ENCODE assay signal across 15 cellular contexts in the genomic region with DNA sequence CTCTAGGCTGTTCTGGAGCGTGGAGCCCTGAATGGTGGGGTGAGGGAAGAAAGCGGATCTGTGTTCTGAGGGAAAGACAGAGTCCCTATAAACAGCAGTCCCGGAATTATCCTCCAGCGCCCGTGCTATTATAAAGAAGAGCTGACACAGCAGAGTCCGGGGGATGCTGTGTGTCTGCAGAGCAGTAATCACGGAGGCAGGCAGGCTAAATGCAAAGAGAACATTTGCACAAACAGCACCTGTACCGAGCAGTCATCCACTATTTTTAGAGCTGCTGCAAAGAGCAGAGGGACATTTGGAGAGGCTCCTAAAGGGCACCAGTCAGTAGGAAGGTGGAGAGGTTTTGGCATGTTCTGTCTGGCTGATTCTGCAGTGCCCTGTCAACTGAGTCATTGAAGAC.
DNase-seq lines count a peak whose midpoint lies in the region; ATAC-seq and TF ChIP-seq lines count a peak whose summit lies in the region.
"Had no signal": no experiment of that assay in that cellular context is flagged by ENCODE, and none has a peak within 500 bp of the region (broad histone marks: within the 10 kb centered on the region; RNA-seq: fewer than 3 reads in every experiment).

No MANE protein-coding gene starts in this region.

- peak overlapping the region; percentile 6 for H3K4me2 ChIP-seq in osteoblast (ENCODE audit: insufficient read depth, low read length)

- no peaks in the 10 kb centered on the region for H3K9me3 ChIP-seq in cardiac muscle cell (ENCODE audit: low read depth)
- H3K9me3 ChIP-seq in osteoblast (ENCODE audit: low read depth, low read length): no peaks in the 10 kb centered on the region
- H3K9me3 ChIP-seq: lower lobe of right lung, MG63, upper lobe of right lung had no signal

- H3K4me3 Mint-ChIP-seq in natural killer cell (no peak overlapping the region), WTC11 (no peak overlapping the region)
- H3K4me3 Mint-ChIP-seq: natural killer cell treated with Interleukin-12 subunit alpha and Interleukin-12 subunit beta and Interleukin-15 and Interleukin-18, amount 100 ng/mL, for 72 hours; stimulated activated memory B cell treated with anti-CD40 and anti-IgM and Interleukin-4, amounts not matched to agents 10 μg/mL and 1 μg/mL and 100 μg/mL, for 72 hours had no signal

- H3K27ac Mint-ChIP-seq in natural killer cell (no peak overlapping the region), WTC11 (no peak overlapping the region)
- H3K27ac Mint-ChIP-seq: natural killer cell treated with Interleukin-12 subunit alpha and Interleukin-12 subunit beta and Interleukin-15 and Interleukin-18, amount 100 ng/mL, for 72 hours; stimulated activated memory B cell treated with anti-CD40 and anti-IgM and Interleukin-4, amounts not matched to agents 10 μg/mL and 1 μg/mL and 100 μg/mL, for 72 hours had no signal

- intact Hi-C loops in natural killer cell (cut with micrococcal nuclease): no loop called here

- H3K27me3 Mint-ChIP-seq in natural killer cell (ENCODE audit: low read depth in 2 of 2) (peaks cover 13% of the 10 kb centered on the region in 2 donors), WTC11 (ENCODE audit: low read depth) (no peaks in the 10 kb centered on the region; the same call in 1 of the 2 replicates)

- DNase-seq in DMS153 treated with DMSO at 0.1 percent for 48 hours (lab: John Stamatoyannopoulos, UW; ENCODE audit: unreplicated experiment): peak; percentile 67
- peak; percentile 25 for DNase-seq in NCI-H748 treated with DMSO at 0.1 percent for 48 hours (lab: John Stamatoyannopoulos, UW)
- DNase-seq in cardiac muscle cell (ENCODE audit: low read depth in 1 of 2, low spot score in 1 of 2): peak in 1 of 2 donors; percentile 40
- DNase-seq in osteoblast (ENCODE audit: insufficient read length, low spot score, missing footprints): no peak
- DNase-seq in natural killer cell: no peak
- DNase-seq in WTC11 (ENCODE audit: low spot score): no peak
- DNase-seq in NCI-H1048 (lab: John Stamatoyannopoulos, UW): no peak
- DNase-seq: activated effector memory CD4-positive, alpha-beta T cell treated with Interleukin-2 at 50 U/mL for 16 hours; lower lobe of right lung; MG63; upper lobe of right lung had no signal

- no peak for ATAC-seq in natural killer cell
- ATAC-seq in WTC11: no peak
- ATAC-seq in HG02840 (IDR thresholded peaks at IDR 0.05; ENCODE audit: low FRiP score, unreplicated experiment): no peak
- ATAC-seq: lower lobe of right lung; natural killer cell treated with Interleukin-12 subunit alpha and Interleukin-12 subunit beta and Interleukin-15 and Interleukin-18, amount 100 ng/mL, for 72 hours; Panc1; stimulated activated memory B cell treated with anti-CD40 and anti-IgM and Interleukin-4, amounts not matched to agents 10 μg/mL and 1 μg/mL and 100 μg/mL, for 72 hours; upper lobe of right lung had no signal

- CTCF ChIA-PET in WTC11 (lab: Charles Lee): no interaction called here

- H3K27me3 ChIP-seq in cardiac muscle cell (no peaks in the 10 kb centered on the region), osteoblast (ENCODE audit: insufficient read depth, low read length) (no peaks in the 10 kb centered on the region)
- H3K27me3 ChIP-seq: upper lobe of right lung had no signal

- POLR2A ChIA-PET in WTC11 (lab: Charles Lee): no interaction called here

- no peaks in the 10 kb centered on the region for H4K20me1 ChIP-seq in osteoblast (ENCODE audit: insufficient read depth, low read length)

- H3K36me3 ChIP-seq in cardiac muscle cell (no peaks in the 10 kb centered on the region), osteoblast (ENCODE audit: insufficient read depth, low read length) (no peaks in the 10 kb centered on the region)
- H3K36me3 ChIP-seq: lower lobe of right lung, MG63, upper lobe of right lung had no signal

- no peaks in the 10 kb centered on the region for H3K9me3 Mint-ChIP-seq in natural killer cell
- no peaks in the 10 kb centered on the region for H3K9me3 Mint-ChIP-seq in WTC11
- H3K9me3 Mint-ChIP-seq: natural killer cell treated with Interleukin-12 subunit alpha and Interleukin-12 subunit beta and Interleukin-15 and Interleukin-18, amount 100 ng/mL, for 72 hours; stimulated activated memory B cell treated with anti-CD40 and anti-IgM and Interleukin-4, amounts not matched to agents 10 μg/mL and 1 μg/mL and 100 μg/mL, for 72 hours had no signal

- H3K4me1 Mint-ChIP-seq in natural killer cell: no peaks in the 10 kb centered on the region
- H3K4me1 Mint-ChIP-seq in WTC11: peaks cover 23% of the 10 kb centered on the region
- H3K4me1 Mint-ChIP-seq: stimulated activated memory B cell treated with anti-CD40 and anti-IgM and Interleukin-4, amounts not matched to agents 10 μg/mL and 1 μg/mL and 100 μg/mL, for 72 hours had no signal

- H2AFZ ChIP-seq in osteoblast (ENCODE audit: low read length): peak overlapping the region; percentile 9

- peak overlapping the region; percentile 44 for H3K27ac ChIP-seq in cardiac muscle cell
- H3K27ac ChIP-seq in osteoblast (ENCODE audit: low read depth, low read length): no peak overlapping the region
- H3K27ac ChIP-seq: lower lobe of right lung, upper lobe of right lung had no signal

- H3K4me1 ChIP-seq in cardiac muscle cell (ENCODE audit: low read depth): peaks cover 13% of the 10 kb centered on the region
- peaks cover 34% of the 10 kb centered on the region for H3K4me1 ChIP-seq in osteoblast (ENCODE audit: insufficient read depth, low read length)

- no peaks in the 10 kb centered on the region for H3K36me3 Mint-ChIP-seq in natural killer cell
- no peaks in the 10 kb centered on the region for H3K36me3 Mint-ChIP-seq in WTC11
- H3K36me3 Mint-ChIP-seq: natural killer cell treated with Interleukin-12 subunit alpha and Interleukin-12 subunit beta and Interleukin-15 and Interleukin-18, amount 100 ng/mL, for 72 hours; stimulated activated memory B cell treated with anti-CD40 and anti-IgM and Interleukin-4, amounts not matched to agents 10 μg/mL and 1 μg/mL and 100 μg/mL, for 72 hours had no signal

- TF ChIP-seq CTCF in cardiac muscle cell (IDR thresholded peaks at IDR 0.05; ENCODE audit: low read depth, low read length) (no peak), osteoblast (IDR thresholded peaks at IDR 0.05; ENCODE audit: extremely low read depth, low read depth, low read length) (no peak), natural killer cell (IDR thresholded peaks at IDR 0.05) (no peak), WTC11 (IDR thresholded peaks at IDR 0.05) (no peak)

- H3K79me2 ChIP-seq in osteoblast (ENCODE audit: insufficient read depth, low read length): no peaks in the 10 kb centered on the region

- no peak overlapping the region for H3K4me3 ChIP-seq in cardiac muscle cell
- no peak overlapping the region for H3K4me3 ChIP-seq in osteoblast (ENCODE audit: insufficient read depth, low read length)
- H3K4me3 ChIP-seq: lower lobe of right lung, MG63, upper lobe of right lung had no signal

TF ChIP-seq in WTC11, 78 proteins besides CTCF, POLR2A, EP300 and RAD21:
- TF ChIP-seq ZBTB43 (CRISPR knock-in tag; IDR thresholded peaks at IDR 0.05) (no peak), ZNF219 (CRISPR knock-in tag; IDR thresholded peaks at IDR 0.05; ENCODE audit: borderline replicate concordance) (no peak), OVOL2 (CRISPR knock-in tag; IDR thresholded peaks at IDR 0.05; ENCODE audit: borderline replicate concordance) (no peak), ZNF121 (CRISPR knock-in tag; IDR thresholded peaks at IDR 0.05) (no peak), ZNF232 (CRISPR knock-in tag; IDR thresholded peaks at IDR 0.05) (no peak), FOXK1 (CRISPR knock-in tag; IDR thresholded peaks at IDR 0.05) (no peak), GTF2I (CRISPR knock-in tag; conservative IDR thresholded peaks at IDR 0.05) (no peak), ZNF263 (CRISPR knock-in tag; IDR thresholded peaks at IDR 0.05; ENCODE audit: low read depth) (no peak), ESRRA (CRISPR knock-in tag; IDR thresholded peaks at IDR 0.05; ENCODE audit: borderline replicate concordance) (no peak), TP53 (CRISPR knock-in tag; IDR thresholded peaks at IDR 0.05) (no peak), ZNF671 (CRISPR knock-in tag; IDR thresholded peaks at IDR 0.05) (no peak), ZNF317 (CRISPR knock-in tag; IDR thresholded peaks at IDR 0.05; ENCODE audit: borderline replicate concordance, low read depth) (no peak), SOX15 (CRISPR knock-in tag; IDR thresholded peaks at IDR 0.05) (no peak), E2F4 (CRISPR knock-in tag; IDR thresholded peaks at IDR 0.05; ENCODE audit: borderline replicate concordance, low read depth) (no peak), FOXP1 (CRISPR knock-in tag; IDR thresholded peaks at IDR 0.05; ENCODE audit: borderline replicate concordance) (no peak), NFE2L1 (CRISPR knock-in tag; IDR thresholded peaks at IDR 0.05) (no peak)

Comparison
In these comparisons a context has a peak if more than half of its experiments do, and no peak if none do; other contexts are left out.
1. DNase-seq: peak in DMS153 treated with DMSO at 0.1 percent for 48 hours (single experiment) and NCI-H748 treated with DMSO at 0.1 percent for 48 hours (single experiment); none in osteoblast (single experiment), natural killer cell (single experiment), WTC11 (single experiment) and NCI-H1048 (single experiment).